Comparison of ENCODE assay signal across 8 cellular contexts in the genomic region with DNA sequence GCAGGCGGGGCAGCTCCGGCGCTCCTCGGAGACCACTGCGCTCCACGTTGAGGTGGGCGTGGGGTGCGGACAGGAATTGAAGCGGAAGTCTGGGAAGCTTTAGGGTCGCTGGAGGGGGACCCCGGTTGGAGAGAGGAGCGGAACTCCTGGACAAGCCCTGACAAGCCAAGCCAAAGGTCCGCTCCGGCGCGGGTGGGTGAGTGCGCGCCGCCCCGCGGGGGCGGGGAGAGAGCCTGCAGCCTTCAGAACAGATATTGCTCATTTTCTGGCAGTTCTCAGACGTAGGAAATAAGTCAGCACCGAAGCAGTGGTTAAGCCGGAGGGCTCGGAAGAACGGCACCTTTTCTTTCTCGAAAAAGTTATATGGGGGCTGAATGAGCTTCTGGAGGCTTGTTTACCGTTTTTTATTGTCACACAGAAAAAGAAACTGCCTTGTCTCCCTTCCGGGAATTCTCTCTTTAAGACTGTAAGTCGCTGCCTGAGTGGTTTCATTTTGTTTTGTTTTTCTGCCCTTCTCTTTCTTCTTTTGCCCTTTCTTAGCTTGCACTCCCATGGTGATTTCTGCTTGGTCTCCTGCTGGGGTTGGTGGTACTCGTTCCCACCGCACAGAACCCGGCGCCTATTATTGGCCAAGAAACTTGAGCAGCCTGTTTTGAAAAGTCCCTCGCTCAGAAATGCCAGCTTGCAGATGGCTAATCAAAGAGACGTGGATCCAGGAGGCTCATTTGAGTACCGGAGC. TPM values are rescaled to one million over a fixed set of nuclear protein-coding genes. Genes with fewer than 3 reads are reported as not detected.
DNase-seq lines count a peak whose midpoint lies in the region; ATAC-seq and TF ChIP-seq lines count a peak whose summit lies in the region.

No MANE protein-coding gene starts in this region.

- H3K27me3 ChIP-seq in SJCRH30 (no peaks in the 10 kb centered on the region; the same call in 1 of the 2 replicates), neutrophil (no peaks in the 10 kb centered on the region), thyroid gland (no peaks in the 10 kb centered on the region)

- TF ChIP-seq POLR2A in GM18505 (IDR thresholded peaks at IDR 0.05; ENCODE audit: borderline replicate concordance, extremely low read depth, insufficient read depth, insufficient read length) (peak; percentile 71), thyroid gland (IDR thresholded peaks at IDR 0.05) (peak in 1 of 2 donors; percentile 52)

- ATAC-seq in GM18505 (IDR thresholded peaks at IDR 0.05; ENCODE audit: unreplicated experiment) (peak; percentile 22), HG03175 (IDR thresholded peaks at IDR 0.05; ENCODE audit: unreplicated experiment) (peak; percentile 33)

- peak overlapping the region; percentile 59 for H3K4me3 ChIP-seq in SJCRH30
- H3K4me3 ChIP-seq in neutrophil (ENCODE audit: low read depth in 1 of 2, low read length in 1 of 2) = peak overlapping the region; percentile 83 to 86
- H3K4me3 ChIP-seq in thyroid gland (replicated peaks in 1 of 3) = peak overlapping the region; percentile 75 to 86 (median 78)

- WGBS in thyroid gland, 2 donors = 0 to 1% methylated on average over 30 to 38 of the region's 38 CpGs

- TF ChIP-seq CTCF in neutrophil (IDR thresholded peaks at IDR 0.05) (no peak), thyroid gland (IDR thresholded peaks at IDR 0.05) (peak in 1 of 6 experiments; percentile 15)

- no peak overlapping the region for H3K27ac ChIP-seq in SJCRH30
- peak overlapping the region; percentile 95 for H3K27ac ChIP-seq in neutrophil
- H3K27ac ChIP-seq in thyroid gland = peak overlapping the region; percentile 99

- DNase-seq in A172 (ENCODE audit: low spot score) (peak; percentile 42), SJCRH30 (peak; percentile 12 to 48), germinal center (ENCODE audit: low spot score) (peak; percentile 60), thyroid gland (peak; percentile 63 to 78)
- peak; percentile 83 for DNase-seq in activated naive CD4-positive, alpha-beta T cell treated with Interleukin-2 at 50 U/mL for 16 hours

- H3K9me3 ChIP-seq in SJCRH30 (replicated peaks) (no peaks in the 10 kb centered on the region), neutrophil (peaks cover 7% of the 10 kb centered on the region), thyroid gland (no peaks in the 10 kb centered on the region)

- H3K36me3 ChIP-seq in SJCRH30 (no peaks in the 10 kb centered on the region), neutrophil (no peaks in the 10 kb centered on the region), thyroid gland (no peaks in the 10 kb centered on the region)

- no peaks in the 10 kb centered on the region for H3K4me1 ChIP-seq in SJCRH30
- H3K4me1 ChIP-seq in neutrophil (ENCODE audit: control insufficient read depth in 1 of 2, insufficient read depth in 1 of 2, low read depth in 1 of 2, low read length in 1 of 2) = peaks cover 52 to 59% of the 10 kb centered on the region in 2 experiments
- H3K4me1 ChIP-seq in thyroid gland = peaks cover 5 to 6% of the 10 kb centered on the region in 2 donors

- intact Hi-C loops in thyroid gland (cut with DNase I) = no loop called here

RNA-seq across cellular contexts. Expression of a gene that starts 0.7 kb away (rescaled TPM):
- total RNA-seq in A172 (2014; rRNA removed; shearing (Covaris generic)) = 16.0 and 17.2 TPM in 2 replicates
- total RNA-seq in SJCRH30 (2014; rRNA removed; shearing (Covaris generic)) = 0.48 and 0.75 TPM in 2 replicates
- total RNA-seq in thyroid gland = 10 to 100 TPM in 3 of 4 donors, 1 to 10 TPM in 1; 9.4 to 34.1 (median 17.4) TPM

RNA-seq across cellular contexts. Expression of a gene that starts 38.8 kb away (rescaled TPM):
- total RNA-seq in A172 (2014; rRNA removed; shearing (Covaris generic)) = 11.2 and 15.6 TPM in 2 replicates
- total RNA-seq in SJCRH30 (2014; rRNA removed; shearing (Covaris generic)) = 0.48 and 0.95 TPM in 2 replicates
- 100 to 1,000 TPM in 1 of 4 donors, 10 to 100 TPM in 3; 61.5 to 173 (median 72.2) TPM for total RNA-seq in thyroid gland

Comparison
In these comparisons a context has a peak if more than half of its experiments do, and no peak if none do; other contexts are left out.
1. DNase-seq: peak in every context shown above with its lines; median percentile 83 in activated naive CD4-positive, alpha-beta T cell treated with Interleukin-2 at 50 U/mL for 16 hours; 70 in thyroid gland; 60 in germinal center; 42 in A172; 30 in SJCRH30.